In genomic region chr6:109024784-109025183, GRCh38 we compare ENCODE assay signal across 1 cellular context.
TF ChIP-seq lines count a peak whose summit lies in the region.

No MANE protein-coding gene starts in this region.

TF ChIP-seq in GM23338, 12 proteins besides CTCF, POLR2A, EP300 and RAD21 (continued from another document):
- TF ChIP-seq ETS1 (IDR thresholded peaks at IDR 0.05): no peak
- TF ChIP-seq REST (IDR thresholded peaks at IDR 0.05; ENCODE audit: unreplicated experiment): no peak
